ENCODE assay signal across 8 cellular contexts in genomic region chr5:134125195-134126015, GRCh38. TPM values are rescaled to one million over a fixed set of nuclear protein-coding genes. Genes with fewer than 3 reads are reported as not detected.
DNase-seq lines count a peak whose midpoint lies in the region; ATAC-seq, FAIRE-seq and TF ChIP-seq lines count a peak whose summit lies in the region.

No MANE protein-coding gene starts in this region.

- ATAC-seq in GM18873 (IDR thresholded peaks at IDR 0.05; ENCODE audit: low FRiP score, unreplicated experiment) (no peak), GM19395 (IDR thresholded peaks at IDR 0.05; ENCODE audit: unreplicated experiment) (no peak)
- ATAC-seq in activated CD8-positive, alpha-beta memory T cell treated with anti-CD3 and anti-CD28 coated beads, Interleukin-2, amount 10 ng/mL, durations not matched to agents 7 days and 5 days: no peak
- ATAC-seq in activated CD4-positive, CD25-positive, alpha-beta regulatory T cell treated with anti-CD3 and anti-CD28 coated beads, Interleukin-2, amount 50 U/mL, for 24 hours: no peak

- H3K36me3 Mint-ChIP-seq in activated naive CD8-positive, alpha-beta T cell: peaks cover 7% of the 10 kb centered on the region
- H3K36me3 Mint-ChIP-seq in stimulated activated naive CD8-positive, alpha-beta T cell treated with anti-CD3 and anti-CD28 coated beads, Interleukin-15, Interleukin-2, amounts not matched to agents 100 ng/mL and 50 ng/mL, for 24 hours (ENCODE audit: low read depth): peaks cover 20% of the 10 kb centered on the region
- no peaks in the 10 kb centered on the region for H3K36me3 Mint-ChIP-seq in activated CD8-positive, alpha-beta memory T cell treated with anti-CD3 and anti-CD28 coated beads, Interleukin-2, amount 10 ng/mL, durations not matched to agents 7 days and 5 days

- H3K4me3 Mint-ChIP-seq in activated naive CD8-positive, alpha-beta T cell: peak overlapping the region; percentile 85
- H3K4me3 Mint-ChIP-seq in stimulated activated naive CD8-positive, alpha-beta T cell treated with anti-CD3 and anti-CD28 coated beads, Interleukin-15, Interleukin-2, amounts not matched to agents 100 ng/mL and 50 ng/mL, for 24 hours: peak overlapping the region; percentile 60
- H3K4me3 Mint-ChIP-seq in activated CD8-positive, alpha-beta memory T cell treated with anti-CD3 and anti-CD28 coated beads, Interleukin-2, amount 10 ng/mL, durations not matched to agents 7 days and 5 days: no peak overlapping the region

- H3K9me3 Mint-ChIP-seq in activated naive CD8-positive, alpha-beta T cell (ENCODE audit: low read depth): no peaks in the 10 kb centered on the region
- H3K9me3 Mint-ChIP-seq in stimulated activated naive CD8-positive, alpha-beta T cell treated with anti-CD3 and anti-CD28 coated beads, Interleukin-15, Interleukin-2, amounts not matched to agents 100 ng/mL and 50 ng/mL, for 24 hours: no peaks in the 10 kb centered on the region
- no peaks in the 10 kb centered on the region for H3K9me3 Mint-ChIP-seq in activated CD8-positive, alpha-beta memory T cell treated with anti-CD3 and anti-CD28 coated beads, Interleukin-2, amount 10 ng/mL, durations not matched to agents 7 days and 5 days (ENCODE audit: low read depth)

- peak; percentile 38 for FAIRE-seq in H54 (lab: Jason Lieb, UNC)

- DNase-seq in H54 (ENCODE audit: insufficient read length, low spot score) (peak; percentile 94), cardiac septum (ENCODE audit: low spot score) (peak; percentile 81)
- no peak for DNase-seq in activated CD8-positive, alpha-beta memory T cell treated with anti-CD3 and anti-CD28 coated beads, Interleukin-2, amount 10 ng/mL, durations not matched to agents 7 days and 5 days

- peak overlapping the region; percentile 97 for H3K27ac Mint-ChIP-seq in activated naive CD8-positive, alpha-beta T cell
- peak overlapping the region; percentile 98 for H3K27ac Mint-ChIP-seq in stimulated activated naive CD8-positive, alpha-beta T cell treated with anti-CD3 and anti-CD28 coated beads, Interleukin-15, Interleukin-2, amounts not matched to agents 100 ng/mL and 50 ng/mL, for 24 hours
- no peak overlapping the region for H3K27ac Mint-ChIP-seq in activated CD8-positive, alpha-beta memory T cell treated with anti-CD3 and anti-CD28 coated beads, Interleukin-2, amount 10 ng/mL, durations not matched to agents 7 days and 5 days

- no peaks in the 10 kb centered on the region for H3K27me3 Mint-ChIP-seq in activated naive CD8-positive, alpha-beta T cell
- no peaks in the 10 kb centered on the region for H3K27me3 Mint-ChIP-seq in stimulated activated naive CD8-positive, alpha-beta T cell treated with anti-CD3 and anti-CD28 coated beads, Interleukin-15, Interleukin-2, amounts not matched to agents 100 ng/mL and 50 ng/mL, for 24 hours
- H3K27me3 Mint-ChIP-seq in activated CD8-positive, alpha-beta memory T cell treated with anti-CD3 and anti-CD28 coated beads, Interleukin-2, amount 10 ng/mL, durations not matched to agents 7 days and 5 days: peaks cover 72% of the 10 kb centered on the region

- CTCF ChIA-PET in activated CD8-positive, alpha-beta memory T cell treated with anti-CD3 and anti-CD28 coated beads, Interleukin-2, amount 10 ng/mL, durations not matched to agents 7 days and 5 days (lab: Charles Lee): interaction anchor here (0.9 to 2.6 kb wide), 8 partner anchors 12 to 164 kb away, joined by 3 to 10 read pairs (median 4); no protein-coding TSS in a partner anchor

- intact Hi-C loops in cardiac septum (cut with DNase I): no loop called here

- TF ChIP-seq POLR2A in H54 (IDR thresholded peaks at IDR 0.05; ENCODE audit: low read depth, low read length): no peak

- H3K4me1 Mint-ChIP-seq in activated naive CD8-positive, alpha-beta T cell (ENCODE audit: low read depth): peaks cover 94% of the 10 kb centered on the region
- peaks cover 100% of the 10 kb centered on the region for H3K4me1 Mint-ChIP-seq in stimulated activated naive CD8-positive, alpha-beta T cell treated with anti-CD3 and anti-CD28 coated beads, Interleukin-15, Interleukin-2, amounts not matched to agents 100 ng/mL and 50 ng/mL, for 24 hours (ENCODE audit: low read depth)
- peaks cover 45% of the 10 kb centered on the region for H3K4me1 Mint-ChIP-seq in activated CD8-positive, alpha-beta memory T cell treated with anti-CD3 and anti-CD28 coated beads, Interleukin-2, amount 10 ng/mL, durations not matched to agents 7 days and 5 days

RNA-seq across cellular contexts. Expression of gene TCF7, which starts 10.9 kb away (rescaled TPM):
- total RNA-seq in cardiac septum: 2.2 TPM
- total RNA-seq in activated CD8-positive, alpha-beta memory T cell treated with anti-CD3 and anti-CD28 coated beads, Interleukin-2, amount 10 ng/mL, durations not matched to agents 7 days and 5 days: 1 to 10 TPM; 7.0 to 7.9 TPM

RNA-seq across cellular contexts. Expression of gene SKP1, which starts 51.3 kb away (rescaled TPM):
- 494 TPM for total RNA-seq in cardiac septum
- 100 to 1,000 TPM; 172 to 189 TPM for total RNA-seq in activated CD8-positive, alpha-beta memory T cell treated with anti-CD3 and anti-CD28 coated beads, Interleukin-2, amount 10 ng/mL, durations not matched to agents 7 days and 5 days
